ENCODE assay signal across 15 cellular contexts in the genomic region with DNA sequence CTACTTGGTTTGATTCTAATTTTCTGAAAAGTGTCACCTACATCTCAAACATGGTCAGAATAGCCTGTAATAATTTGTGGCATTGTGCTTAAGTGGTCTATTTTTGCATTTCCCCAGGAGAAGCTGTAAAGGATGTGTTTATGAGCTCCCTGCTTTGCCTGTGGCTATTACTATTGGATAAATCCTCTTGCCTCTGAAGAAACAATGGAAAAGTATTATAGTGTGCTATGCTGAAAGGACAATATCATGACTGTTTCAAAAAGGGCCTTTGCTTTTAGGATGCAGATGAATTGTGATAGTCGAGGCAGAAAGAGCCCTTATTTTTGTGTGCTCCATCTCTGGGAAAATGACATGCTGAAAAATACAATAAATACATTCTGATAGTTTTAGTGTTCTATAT.
DNase-seq lines count a peak whose midpoint lies in the region; ATAC-seq and TF ChIP-seq lines count a peak whose summit lies in the region.
"Had no signal": no experiment of that assay in that cellular context is flagged by ENCODE, and none has a peak within 500 bp of the region (broad histone marks: within the 10 kb centered on the region; RNA-seq: fewer than 3 reads in every experiment).

No MANE protein-coding gene starts in this region.

- DNase-seq in GM23338 (ENCODE audit: low spot score) (no peak), inferior parietal cortex (ENCODE audit: extremely low spot score) (peak; percentile 43), substantia nigra (lab: John Stamatoyannopoulos, UW) (no peak), NCI-H1436 (lab: John Stamatoyannopoulos, UW) (no peak), endothelial cell (ENCODE audit: low spot score) (no peak), DMS79 treated with DMSO at 0.1 percent for 48 hours (lab: John Stamatoyannopoulos, UW) (no peak)
- DNase-seq: COR-L47, KBM-7, MV-4-11, NCI-H1417 treated with DMSO at 0.1 percent for 48 hours, NCI-H2029, NCI-H524 had no signal

- no peaks in the 10 kb centered on the region for H3K36me3 ChIP-seq in GM23338 (ENCODE audit: insufficient read depth)

- H3K4me1 Mint-ChIP-seq in GM23338 (peaks cover 4% of the 10 kb centered on the region; the same call in 1 of the 3 replicates), endothelial cell (ENCODE audit: unreplicated experiment) (peaks cover 4% of the 10 kb centered on the region)

- H3K36me3 Mint-ChIP-seq in GM23338 (ENCODE audit: low read depth) = no peaks in the 10 kb centered on the region; the same call in 2 of the 3 replicates
- H3K36me3 Mint-ChIP-seq in endothelial cell (ENCODE audit: low read depth, unreplicated experiment) = no peaks in the 10 kb centered on the region

- no peaks in the 10 kb centered on the region for H3K79me2 ChIP-seq in GM23338 (replicated peaks; ENCODE audit: insufficient read depth)

- no peak overlapping the region for H3K4me2 ChIP-seq in GM23338

- peaks cover 1% of the 10 kb centered on the region for H3K4me1 ChIP-seq in GM23338 (ENCODE audit: insufficient read depth)

- H3K4me3 Mint-ChIP-seq in GM23338 (no peak overlapping the region), endothelial cell (ENCODE audit: unreplicated experiment) (no peak overlapping the region)

- H3K9me3 Mint-ChIP-seq in GM23338 = no peaks in the 10 kb centered on the region
- H3K9me3 Mint-ChIP-seq in endothelial cell (ENCODE audit: unreplicated experiment) = no peaks in the 10 kb centered on the region

- H3K27ac ChIP-seq in GM23338 (ENCODE audit: low read depth) (no peak overlapping the region), angular gyrus (ENCODE audit: low read depth, low read length) (peak overlapping the region; percentile 97), substantia nigra (ENCODE audit: low read depth, low read length, poor library complexity, severe bottlenecking) (peak overlapping the region; percentile 88)
- H3K27ac ChIP-seq: C4-2B, SK-N-MC had no signal

- H3F3A ChIP-seq in GM23338 (replicated peaks; ENCODE audit: low read depth) = no peaks in the 10 kb centered on the region

- H3K27me3 Mint-ChIP-seq in GM23338 (ENCODE audit: insufficient read depth, low read depth, poor library complexity) = peaks cover under 1% of the 10 kb centered on the region
- no peaks in the 10 kb centered on the region for H3K27me3 Mint-ChIP-seq in endothelial cell (ENCODE audit: unreplicated experiment)

- H3K9me2 ChIP-seq in GM23338 (ENCODE audit: insufficient read depth) = peaks cover 12% of the 10 kb centered on the region; the same call in 1 of the 2 replicates

- ATAC-seq in GM23338 = no peak

- H3K27me3 ChIP-seq in GM23338 (ENCODE audit: insufficient read depth) = no peaks in the 10 kb centered on the region

- H3K4me3 ChIP-seq in GM23338 = no peak overlapping the region
- H3K4me3 ChIP-seq: SK-N-MC had no signal

- no peak overlapping the region for H3K27ac Mint-ChIP-seq in GM23338
- no peak overlapping the region for H3K27ac Mint-ChIP-seq in endothelial cell (ENCODE audit: unreplicated experiment)

- TF ChIP-seq CTCF in GM23338 (conservative IDR thresholded peaks at IDR 0.05; ENCODE audit: low read depth in 2 of 2) (no peak), endothelial cell (IDR thresholded peaks at IDR 0.05; ENCODE audit: unreplicated experiment) (no peak)

- H2AFZ ChIP-seq in GM23338 = peak overlapping the region; percentile 77; the same call in 1 of the 2 replicates

- H4K20me1 ChIP-seq in GM23338 (replicated peaks; ENCODE audit: insufficient read depth) = no peaks in the 10 kb centered on the region

TF ChIP-seq in GM23338, 12 proteins besides CTCF, POLR2A, EP300 and RAD21:
- TF ChIP-seq, protein P1, sequence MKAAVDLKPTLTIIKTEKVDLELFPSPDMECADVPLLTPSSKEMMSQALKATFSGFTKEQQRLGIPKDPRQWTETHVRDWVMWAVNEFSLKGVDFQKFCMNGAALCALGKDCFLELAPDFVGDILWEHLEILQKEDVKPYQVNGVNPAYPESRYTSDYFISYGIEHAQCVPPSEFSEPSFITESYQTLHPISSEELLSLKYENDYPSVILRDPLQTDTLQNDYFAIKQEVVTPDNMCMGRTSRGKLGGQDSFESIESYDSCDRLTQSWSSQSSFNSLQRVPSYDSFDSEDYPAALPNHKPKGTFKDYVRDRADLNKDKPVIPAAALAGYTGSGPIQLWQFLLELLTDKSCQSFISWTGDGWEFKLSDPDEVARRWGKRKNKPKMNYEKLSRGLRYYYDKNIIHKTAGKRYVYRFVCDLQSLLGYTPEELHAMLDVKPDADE (IDR thresholded peaks at IDR 0.05) = no peak
- TF ChIP-seq, protein P2, sequence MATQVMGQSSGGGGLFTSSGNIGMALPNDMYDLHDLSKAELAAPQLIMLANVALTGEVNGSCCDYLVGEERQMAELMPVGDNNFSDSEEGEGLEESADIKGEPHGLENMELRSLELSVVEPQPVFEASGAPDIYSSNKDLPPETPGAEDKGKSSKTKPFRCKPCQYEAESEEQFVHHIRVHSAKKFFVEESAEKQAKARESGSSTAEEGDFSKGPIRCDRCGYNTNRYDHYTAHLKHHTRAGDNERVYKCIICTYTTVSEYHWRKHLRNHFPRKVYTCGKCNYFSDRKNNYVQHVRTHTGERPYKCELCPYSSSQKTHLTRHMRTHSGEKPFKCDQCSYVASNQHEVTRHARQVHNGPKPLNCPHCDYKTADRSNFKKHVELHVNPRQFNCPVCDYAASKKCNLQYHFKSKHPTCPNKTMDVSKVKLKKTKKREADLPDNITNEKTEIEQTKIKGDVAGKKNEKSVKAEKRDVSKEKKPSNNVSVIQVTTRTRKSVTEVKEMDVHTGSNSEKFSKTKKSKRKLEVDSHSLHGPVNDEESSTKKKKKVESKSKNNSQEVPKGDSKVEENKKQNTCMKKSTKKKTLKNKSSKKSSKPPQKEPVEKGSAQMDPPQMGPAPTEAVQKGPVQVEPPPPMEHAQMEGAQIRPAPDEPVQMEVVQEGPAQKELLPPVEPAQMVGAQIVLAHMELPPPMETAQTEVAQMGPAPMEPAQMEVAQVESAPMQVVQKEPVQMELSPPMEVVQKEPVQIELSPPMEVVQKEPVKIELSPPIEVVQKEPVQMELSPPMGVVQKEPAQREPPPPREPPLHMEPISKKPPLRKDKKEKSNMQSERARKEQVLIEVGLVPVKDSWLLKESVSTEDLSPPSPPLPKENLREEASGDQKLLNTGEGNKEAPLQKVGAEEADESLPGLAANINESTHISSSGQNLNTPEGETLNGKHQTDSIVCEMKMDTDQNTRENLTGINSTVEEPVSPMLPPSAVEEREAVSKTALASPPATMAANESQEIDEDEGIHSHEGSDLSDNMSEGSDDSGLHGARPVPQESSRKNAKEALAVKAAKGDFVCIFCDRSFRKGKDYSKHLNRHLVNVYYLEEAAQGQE (IDR thresholded peaks at IDR 0.05; ENCODE audit: unreplicated experiment) = no peak
